ENCODE assay signal across 8 cellular contexts in the genomic region with DNA sequence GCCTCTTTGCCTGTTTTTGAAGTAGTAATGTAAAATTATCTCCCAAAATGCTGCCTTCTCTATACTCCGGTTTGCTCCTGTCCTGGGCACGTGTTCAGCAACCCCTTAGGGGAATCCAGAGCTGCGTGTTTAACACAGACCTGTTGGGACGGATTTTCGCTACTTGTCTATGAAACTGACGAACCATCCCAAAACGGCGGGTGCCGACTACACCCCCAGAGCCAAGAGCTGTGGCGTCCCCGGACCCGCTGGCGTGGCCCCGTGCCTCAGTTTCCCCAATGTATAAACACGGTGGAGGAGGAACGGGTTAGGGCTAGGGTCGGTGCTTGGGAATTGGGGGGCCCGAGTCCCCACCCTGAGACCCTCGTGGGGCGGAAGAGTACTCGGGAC. TPM values are rescaled to one million over a fixed set of nuclear protein-coding genes. Genes with fewer than 3 reads are reported as not detected.
DNase-seq lines count a peak whose midpoint lies in the region; ATAC-seq and TF ChIP-seq lines count a peak whose summit lies in the region.

No MANE protein-coding gene starts in this region.

- DNase-seq in DMS 273 treated with DMSO at 0.1 percent for 48 hours (lab: John Stamatoyannopoulos, UW) (peak; percentile 36), heart left ventricle (peak in 4 of 5 donors; percentile 29 to 60 (median 38)), putamen (ENCODE audit: low spot score) (peak; percentile 53), NCI-H446 (lab: John Stamatoyannopoulos, UW) (no peak)
- peak; percentile 33 for DNase-seq in activated naive CD4-positive, alpha-beta T cell treated with anti-CD3 and anti-CD28 coated beads, Interleukin-2, amount 10 ng/mL, durations not matched to agents 7 days and 5 days

- no peaks in the 10 kb centered on the region for H3K79me2 ChIP-seq in Loucy (ENCODE audit: insufficient read depth, low read length)

- peak overlapping the region; percentile 91 for H3K4me2 ChIP-seq in Loucy (ENCODE audit: low read depth, low read length, poor library complexity, severe bottlenecking)

- peak overlapping the region; percentile 89 for H3K4me3 ChIP-seq in Loucy (ENCODE audit: low read length, poor library complexity, severe bottlenecking)
- H3K4me3 ChIP-seq in heart left ventricle: peak overlapping the region; percentile 47 to 84 (median 74)

- 11 to 21% (median 13%) methylated on average over 19 to 21 of the region's 21 CpGs for WGBS in heart left ventricle, 4 donors

- H3K4me1 ChIP-seq in Loucy (ENCODE audit: insufficient read depth, low read length, poor library complexity, severe bottlenecking): peaks cover 23% of the 10 kb centered on the region
- peaks cover 0 to 46% (median 10%) of the 10 kb centered on the region in 12 donors for H3K4me1 ChIP-seq in heart left ventricle

- H3K36me3 Mint-ChIP-seq in activated naive CD4-positive, alpha-beta T cell treated with anti-CD3 and anti-CD28 coated beads, Interleukin-2, amount 10 ng/mL, durations not matched to agents 7 days and 5 days: no peaks in the 10 kb centered on the region

- no peaks in the 10 kb centered on the region for H3K9me3 Mint-ChIP-seq in activated naive CD4-positive, alpha-beta T cell treated with anti-CD3 and anti-CD28 coated beads, Interleukin-2, amount 10 ng/mL, durations not matched to agents 7 days and 5 days

- ATAC-seq in heart left ventricle (peak; percentile 7 to 45 (median 35)), HG02840 (IDR thresholded peaks at IDR 0.05; ENCODE audit: low FRiP score, unreplicated experiment) (no peak), GM18505 (IDR thresholded peaks at IDR 0.05; ENCODE audit: unreplicated experiment) (no peak)

- H3K9me3 ChIP-seq in Loucy (ENCODE audit: insufficient read depth, low read depth, low read length) (no peaks in the 10 kb centered on the region), heart left ventricle (no peaks in the 10 kb centered on the region)

- no peaks in the 10 kb centered on the region for H3K27me3 ChIP-seq in Loucy (ENCODE audit: insufficient read depth, low read length, poor library complexity, severe bottlenecking)
- H3K27me3 ChIP-seq in heart left ventricle: no peaks in the 10 kb centered on the region

- TF ChIP-seq POLR2A in heart left ventricle (IDR thresholded peaks at IDR 0.05) (no peak), GM18505 (IDR thresholded peaks at IDR 0.05; ENCODE audit: borderline replicate concordance, extremely low read depth, insufficient read depth, insufficient read length) (no peak)

- peak overlapping the region; percentile 77 for H3K9ac ChIP-seq in Loucy (ENCODE audit: low read depth, low read length, poor library complexity, severe bottlenecking)

- no peaks in the 10 kb centered on the region for H4K20me1 ChIP-seq in Loucy (ENCODE audit: insufficient read depth, low read length, poor library complexity, severe bottlenecking)

- H3K27me3 Mint-ChIP-seq in activated naive CD4-positive, alpha-beta T cell treated with anti-CD3 and anti-CD28 coated beads, Interleukin-2, amount 10 ng/mL, durations not matched to agents 7 days and 5 days: no peaks in the 10 kb centered on the region

- H3K36me3 ChIP-seq in Loucy (ENCODE audit: insufficient read depth, low read length) (no peaks in the 10 kb centered on the region), heart left ventricle (no peaks in the 10 kb centered on the region)

- no peaks in the 10 kb centered on the region for H3K9me2 ChIP-seq in Loucy (replicated peaks; ENCODE audit: low read depth, low read length)

- H3K27ac Mint-ChIP-seq in activated naive CD4-positive, alpha-beta T cell treated with anti-CD3 and anti-CD28 coated beads, Interleukin-2, amount 10 ng/mL, durations not matched to agents 7 days and 5 days: peak overlapping the region; percentile 92

- intact Hi-C loops in heart left ventricle (cut with DNase I): loop anchor here in 4 of 10 donors (5.0 to 10.0 kb wide), 3 partner anchors 93 to 304 kb away; no protein-coding TSS in a partner anchor

- H3K4me1 Mint-ChIP-seq in activated naive CD4-positive, alpha-beta T cell treated with anti-CD3 and anti-CD28 coated beads, Interleukin-2, amount 10 ng/mL, durations not matched to agents 7 days and 5 days: peaks cover 24% of the 10 kb centered on the region

- CTCF ChIA-PET in activated naive CD4-positive, alpha-beta T cell treated with anti-CD3 and anti-CD28 coated beads, Interleukin-2, amount 10 ng/mL, durations not matched to agents 7 days and 5 days (lab: Charles Lee): no interaction called here

- peak overlapping the region; percentile 94 for H2AFZ ChIP-seq in Loucy (ENCODE audit: low read length)

- no peak for TF ChIP-seq CTCF in Loucy (conservative IDR thresholded peaks at IDR 0.05; ENCODE audit: low read length)
- TF ChIP-seq CTCF in heart left ventricle (IDR thresholded peaks at IDR 0.05): no peak

- no peaks in the 10 kb centered on the region for H3F3A ChIP-seq in Loucy (ENCODE audit: low read depth)

- H3K27ac ChIP-seq in heart left ventricle: peak overlapping the region; percentile 59 to 90 (median 84)

- H3K4me3 Mint-ChIP-seq in activated naive CD4-positive, alpha-beta T cell treated with anti-CD3 and anti-CD28 coated beads, Interleukin-2, amount 10 ng/mL, durations not matched to agents 7 days and 5 days: peak overlapping the region; percentile 93

RNA-seq across cellular contexts. Expression of a gene that starts 0.5 kb away (rescaled TPM):
- total RNA-seq in heart left ventricle: 10 to 100 TPM; 12.1 to 26.8 (median 18.5) TPM
- polyA plus RNA-seq in heart left ventricle: 10 to 100 TPM in 1 of 2 donors, 1 to 10 TPM in 1; 4.2 to 16.5 TPM

Comparison
In these comparisons a context has a peak if more than half of its experiments do, and no peak if none do; other contexts are left out.
1. DNase-seq: peak in DMS 273 treated with DMSO at 0.1 percent for 48 hours (single experiment), activated naive CD4-positive, alpha-beta T cell treated with anti-CD3 and anti-CD28 coated beads, Interleukin-2, amount 10 ng/mL, durations not matched to agents 7 days and 5 days (single experiment), heart left ventricle (4 of 5) and putamen (single experiment); none in NCI-H446 (0 of 2).
2. ATAC-seq: peak in heart left ventricle (4 of 4); none in HG02840 (single experiment) and GM18505 (single experiment).